In the genomic region with DNA sequence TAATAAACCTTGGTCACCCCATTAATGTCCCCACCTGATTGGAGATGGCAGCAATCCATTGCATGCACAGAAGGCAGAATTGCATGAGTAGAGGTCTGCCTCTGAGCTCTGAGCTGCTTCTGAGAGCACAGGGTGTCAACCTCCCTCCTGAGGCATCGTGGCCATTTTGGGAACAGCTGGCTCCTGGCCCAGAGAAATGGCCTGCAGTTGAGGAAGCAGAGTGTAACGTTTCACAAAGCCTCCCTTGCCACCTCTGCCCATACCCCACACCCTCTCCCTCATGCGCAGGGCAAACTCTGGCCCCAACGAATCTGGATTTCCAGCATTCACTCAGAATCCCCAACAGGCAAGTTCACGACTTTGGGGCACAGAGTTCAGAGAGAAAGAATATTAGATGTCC, we compare ENCODE assay signal across 13 cellular contexts.
DNase-seq lines count a peak whose midpoint lies in the region; ATAC-seq and TF ChIP-seq lines count a peak whose summit lies in the region.
"Had no signal": no experiment of that assay in that cellular context is flagged by ENCODE, and none has a peak within 500 bp of the region (broad histone marks: within the 10 kb centered on the region; RNA-seq: fewer than 3 reads in every experiment).

No MANE protein-coding gene starts in this region.

- peaks cover 14% of the 10 kb centered on the region for H3K9me1 ChIP-seq in IMR-90 (ENCODE audit: insufficient read depth, low read length)

- no peak overlapping the region for H2BK5ac ChIP-seq in IMR-90 (ENCODE audit: low read depth, low read length, poor library complexity, severe bottlenecking)

- TF ChIP-seq CTCF in IMR-90 (conservative IDR thresholded peaks at IDR 0.05; ENCODE audit: low read depth, low read length) (no peak), glutamatergic neuron (IDR thresholded peaks at IDR 0.05; ENCODE audit: partially characterized antibody, unreplicated experiment) (no peak), retinal pigment epithelial cell (conservative IDR thresholded peaks at IDR 0.05; ENCODE audit: low read depth, low read length) (no peak)

- peak overlapping the region; percentile 12; the same call in 1 of the 2 replicates for H3K18ac ChIP-seq in IMR-90 (ENCODE audit: low read depth, low read length)

- dilution Hi-C loops in IMR-90 (cut with HindIII; ENCODE audit: low sequenced_read_pairs, unreplicated experiment): no loop called here

- H2BK20ac ChIP-seq in IMR-90 (ENCODE audit: low read depth, low read length): no peak overlapping the region

- no peak overlapping the region for H3K23ac ChIP-seq in IMR-90 (ENCODE audit: low read depth, low read length)

- peaks cover 2% of the 10 kb centered on the region for H3K27me3 Mint-ChIP-seq in glutamatergic neuron (ENCODE audit: unreplicated experiment)
- H3K27me3 Mint-ChIP-seq in activated CD4-positive, alpha-beta T cell treated with anti-CD3 and anti-CD28 coated beads, Interleukin-2, amount 10 ng/mL, durations not matched to agents 7 days and 5 days: peaks cover 53% of the 10 kb centered on the region

- no peak overlapping the region for H4K8ac ChIP-seq in IMR-90 (ENCODE audit: low read depth in 2 of 2, low read length in 2 of 2)

- no peaks in the 10 kb centered on the region for H3K79me1 ChIP-seq in IMR-90 (ENCODE audit: low read depth in 1 of 2, low read length in 2 of 2)

- H3K27ac ChIP-seq in IMR-90 (ENCODE audit: insufficient read depth, low read length): no peak overlapping the region
- H3K27ac ChIP-seq: pancreas, SK-N-MC had no signal

- WGBS in IMR-90 (ENCODE audit: extremely low coverage in 2 of 2, insufficient read length in 1 of 2), 2 experiments: no CpG with 5 or more reads among the region's 5 CpGs

- peak; percentile 27 for DNase-seq in NCI-H2196 treated with DMSO at 0.1 percent for 48 hours (lab: John Stamatoyannopoulos, UW; ENCODE audit: unreplicated experiment)
- DNase-seq in NCI-H2196 (lab: John Stamatoyannopoulos, UW; ENCODE audit: unreplicated experiment): no peak
- no peak for DNase-seq in IMR-90
- peak; percentile 20 for DNase-seq in glutamatergic neuron
- DNase-seq in retinal pigment epithelial cell (ENCODE audit: low read depth): no peak
- DNase-seq in stimulated activated CD4-positive, alpha-beta T cell treated with anti-CD3 and anti-CD28 coated beads, Interleukin-2, amount 100 ng/mL, for 48 hours: no peak
- no peak for DNase-seq in activated CD4-positive, alpha-beta T cell treated with anti-CD3 and anti-CD28 coated beads, Interleukin-2, amount 10 ng/mL, durations not matched to agents 7 days and 5 days
- no peak for DNase-seq in KBM-7
- DNase-seq: activated naive CD8-positive, alpha-beta T cell treated with anti-CD3 and anti-CD28 coated beads, Interleukin-2, amount 50 U/mL, for 24 hours; GOT3; stimulated activated CD4-positive, alpha-beta T cell treated with anti-CD3 and anti-CD28 coated beads, Interleukin-2, amount 100 ng/mL, for 24 hours had no signal

- peak overlapping the region; percentile 93 for H3K27ac Mint-ChIP-seq in glutamatergic neuron (ENCODE audit: unreplicated experiment)
- no peak overlapping the region for H3K27ac Mint-ChIP-seq in activated CD4-positive, alpha-beta T cell treated with anti-CD3 and anti-CD28 coated beads, Interleukin-2, amount 10 ng/mL, durations not matched to agents 7 days and 5 days
- H3K27ac Mint-ChIP-seq: activated naive CD8-positive, alpha-beta T cell treated with anti-CD3 and anti-CD28 coated beads, Interleukin-2, amount 50 U/mL, for 24 hours had no signal

- no peak overlapping the region for H3K9ac ChIP-seq in IMR-90 (ENCODE audit: low read depth, low read length)

- intact Hi-C loops in IMR-90 (cut with micrococcal nuclease): no loop called here

- H3K4me1 Mint-ChIP-seq in glutamatergic neuron (ENCODE audit: low read depth, unreplicated experiment): peaks cover 32% of the 10 kb centered on the region
- peaks cover 4% of the 10 kb centered on the region for H3K4me1 Mint-ChIP-seq in activated CD4-positive, alpha-beta T cell treated with anti-CD3 and anti-CD28 coated beads, Interleukin-2, amount 10 ng/mL, durations not matched to agents 7 days and 5 days

- no peak for TF ChIP-seq RAD21 in IMR-90 (IDR thresholded peaks at IDR 0.05; ENCODE audit: low read length)

- H3K9me3 Mint-ChIP-seq in glutamatergic neuron (ENCODE audit: unreplicated experiment): peaks cover 4% of the 10 kb centered on the region
- H3K9me3 Mint-ChIP-seq in activated CD4-positive, alpha-beta T cell treated with anti-CD3 and anti-CD28 coated beads, Interleukin-2, amount 10 ng/mL, durations not matched to agents 7 days and 5 days: no peaks in the 10 kb centered on the region
- H3K9me3 Mint-ChIP-seq: activated naive CD8-positive, alpha-beta T cell treated with anti-CD3 and anti-CD28 coated beads, Interleukin-2, amount 50 U/mL, for 24 hours had no signal

- no peak for TF ChIP-seq POLR2A in IMR-90 (IDR thresholded peaks at IDR 0.05; ENCODE audit: low read depth, low read length)

- H3K9me3 ChIP-seq in IMR-90 (ENCODE audit: control insufficient read depth, insufficient read depth, low read length): no peaks in the 10 kb centered on the region
- H3K9me3 ChIP-seq: pancreas had no signal

- peak overlapping the region; percentile 16; the same call in 1 of the 2 replicates for H2BK120ac ChIP-seq in IMR-90 (ENCODE audit: low read depth, low read length)

- H2AK5ac ChIP-seq in IMR-90 (ENCODE audit: low read depth, low read length): peak overlapping the region; percentile 48; the same call in 1 of the 2 replicates

- peak overlapping the region; percentile 81 for H3K4me3 Mint-ChIP-seq in glutamatergic neuron (ENCODE audit: unreplicated experiment)
- H3K4me3 Mint-ChIP-seq in activated CD4-positive, alpha-beta T cell treated with anti-CD3 and anti-CD28 coated beads, Interleukin-2, amount 10 ng/mL, durations not matched to agents 7 days and 5 days: no peak overlapping the region
- H3K4me3 Mint-ChIP-seq: activated naive CD8-positive, alpha-beta T cell treated with anti-CD3 and anti-CD28 coated beads, Interleukin-2, amount 50 U/mL, for 24 hours had no signal

- CTCF ChIA-PET in IMR-90 (lab: Yijun Ruan, JAX): interaction anchor here (0.6 kb wide), 1 partner anchor 24 kb away, joined by 5 read pairs; no protein-coding TSS in a partner anchor
- CTCF ChIA-PET in activated CD4-positive, alpha-beta T cell treated with anti-CD3 and anti-CD28 coated beads, Interleukin-2, amount 10 ng/mL, durations not matched to agents 7 days and 5 days (lab: Charles Lee): no interaction called here

- H3K36me3 Mint-ChIP-seq in glutamatergic neuron (ENCODE audit: unreplicated experiment): no peaks in the 10 kb centered on the region
- no peaks in the 10 kb centered on the region for H3K36me3 Mint-ChIP-seq in activated CD4-positive, alpha-beta T cell treated with anti-CD3 and anti-CD28 coated beads, Interleukin-2, amount 10 ng/mL, durations not matched to agents 7 days and 5 days (ENCODE audit: low read depth)

- peak overlapping the region; percentile 26 for H2AFZ ChIP-seq in IMR-90 (replicated peaks; ENCODE audit: low read length, poor library complexity)

- no peak overlapping the region for H2AK9ac ChIP-seq in IMR-90 (replicated peaks; ENCODE audit: low read depth, low read length, poor library complexity)

- in situ Hi-C loops in IMR-90 (cut with MboI; ENCODE audit: low sequenced_read_pairs) (loop anchor here (10.0 kb wide), 1 partner anchor 224 kb away; no protein-coding TSS in a partner anchor), KBM-7 (cut with MboI; ENCODE audit: low pct_unique_long_range_greater_than_20kb, low sequenced_read_pairs) (loop anchor here (25.0 kb wide), 1 partner anchor 452 kb away; no protein-coding TSS in a partner anchor)

- H3K4me1 ChIP-seq in IMR-90 (ENCODE audit: control insufficient read depth, insufficient read depth, low read length): peaks cover 6% of the 10 kb centered on the region; the same call in 1 of the 2 replicates
- H3K4me1 ChIP-seq: pancreas had no signal

- H3K4ac ChIP-seq in IMR-90 (ENCODE audit: low read depth, low read length): peak overlapping the region; percentile 28; the same call in 1 of the 2 replicates

- H3K4me3 ChIP-seq in IMR-90 (ENCODE audit: insufficient read depth, low read depth, low read length): no peak overlapping the region
- peak overlapping the region; percentile 38 for H3K4me3 ChIP-seq in retinal pigment epithelial cell (ENCODE audit: low read length)
- H3K4me3 ChIP-seq: SK-N-MC had no signal

- BruUV-seq in IMR-90 (replicated peaks; lab: Mats Ljungman, UMichigan): no TSS peak

- peaks cover 5% of the 10 kb centered on the region; the same call in 1 of the 2 replicates for H3K27me3 ChIP-seq in IMR-90 (ENCODE audit: control insufficient read depth, insufficient read depth, low read length)
- H3K27me3 ChIP-seq: pancreas had no signal

- peak overlapping the region; percentile 30; the same call in 1 of the 2 replicates for H4K5ac ChIP-seq in IMR-90 (ENCODE audit: low read depth, low read length)

- H2BK15ac ChIP-seq in IMR-90 (ENCODE audit: low read depth, low read length): no peak overlapping the region

- 0 out of 2 replicates have a peak overlapping the region, but pooled peaks have one; percentile 13 for H3K14ac ChIP-seq in IMR-90 (replicated peaks; ENCODE audit: low read depth, low read length)

- H3K4me2 ChIP-seq in IMR-90 (ENCODE audit: low read depth, low read length): no peak overlapping the region

- no peaks in the 10 kb centered on the region for H3K36me3 ChIP-seq in IMR-90 (ENCODE audit: control insufficient read depth, insufficient read depth, low read length)
- H3K36me3 ChIP-seq: pancreas had no signal

- no peak for ATAC-seq in IMR-90 (ENCODE audit: low read depth)
- ATAC-seq: activated naive CD8-positive, alpha-beta T cell treated with anti-CD3 and anti-CD28 coated beads, Interleukin-2, amount 50 U/mL, for 24 hours had no signal

- no peak overlapping the region for H3K56ac ChIP-seq in IMR-90 (ENCODE audit: extremely low read depth, insufficient read depth, low read length)

- POLR2A ChIA-PET in IMR-90 (lab: Charles Lee; ENCODE audit: unreplicated experiment): no interaction called here
- POLR2A ChIA-PET in activated CD4-positive, alpha-beta T cell treated with anti-CD3 and anti-CD28 coated beads, Interleukin-2, amount 10 ng/mL, durations not matched to agents 7 days and 5 days (lab: Charles Lee): no interaction called here

- H4K91ac ChIP-seq in IMR-90 (ENCODE audit: insufficient read depth, low read depth, low read length): peak overlapping the region; percentile 35; the same call in 1 of the 2 replicates

- H4K20me1 ChIP-seq in IMR-90 (ENCODE audit: insufficient read depth, low read length): no peaks in the 10 kb centered on the region

TF ChIP-seq in IMR-90, 13 proteins besides CTCF, POLR2A, EP300 and RAD21 (continues in another document):
- TF ChIP-seq MAFK (IDR thresholded peaks at IDR 0.05; ENCODE audit: low read depth, low read length): no peak
- TF ChIP-seq, protein P1, sequence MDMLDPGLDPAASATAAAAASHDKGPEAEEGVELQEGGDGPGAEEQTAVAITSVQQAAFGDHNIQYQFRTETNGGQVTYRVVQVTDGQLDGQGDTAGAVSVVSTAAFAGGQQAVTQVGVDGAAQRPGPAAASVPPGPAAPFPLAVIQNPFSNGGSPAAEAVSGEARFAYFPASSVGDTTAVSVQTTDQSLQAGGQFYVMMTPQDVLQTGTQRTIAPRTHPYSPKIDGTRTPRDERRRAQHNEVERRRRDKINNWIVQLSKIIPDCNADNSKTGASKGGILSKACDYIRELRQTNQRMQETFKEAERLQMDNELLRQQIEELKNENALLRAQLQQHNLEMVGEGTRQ (IDR thresholded peaks at IDR 0.05; ENCODE audit: low read depth, low read length): no peak
- TF ChIP-seq RFX5 (IDR thresholded peaks at IDR 0.05; ENCODE audit: low read depth, low read length): no peak

Comparison
In these comparisons a context has a peak if more than half of its experiments do, and no peak if none do; other contexts are left out.
1. DNase-seq: peak in NCI-H2196 treated with DMSO at 0.1 percent for 48 hours (single experiment) and glutamatergic neuron (single experiment); none in NCI-H2196 (single experiment), IMR-90 (single experiment), retinal pigment epithelial cell (single experiment), stimulated activated CD4-positive, alpha-beta T cell treated with anti-CD3 and anti-CD28 coated beads, Interleukin-2, amount 100 ng/mL, for 48 hours (0 of 2), activated CD4-positive, alpha-beta T cell treated with anti-CD3 and anti-CD28 coated beads, Interleukin-2, amount 10 ng/mL, durations not matched to agents 7 days and 5 days (single experiment) and KBM-7 (single experiment).